ENCODE assay signal across 28 cellular contexts in genomic region chr4:124666496-124666895, GRCh38.
"Had no signal": no experiment of that assay in that cellular context is flagged by ENCODE, and none has a peak within 500 bp of the region (broad histone marks: within the 10 kb centered on the region; RNA-seq: fewer than 3 reads in every experiment).

No MANE protein-coding gene starts in this region.

- H3K36me3 Mint-ChIP-seq: activated naive CD8-positive, alpha-beta T cell had no signal

- H3K4me1 ChIP-seq: body of pancreas, colonic mucosa, esophagus squamous epithelium, gastroesophageal sphincter had no signal

- H3K4me3 ChIP-seq: body of pancreas, colonic mucosa, esophagus squamous epithelium, gastroesophageal sphincter had no signal

- H3K27me3 ChIP-seq: body of pancreas, colonic mucosa, esophagus squamous epithelium, gastroesophageal sphincter had no signal

- H3K9me3 ChIP-seq: body of pancreas, colonic mucosa, esophagus squamous epithelium, gastroesophageal sphincter had no signal

- DNase-seq: activated CD4-positive, alpha-beta T cell treated with anti-CD3 and anti-CD28 coated beads for 36 hours; activated CD4-positive, alpha-beta T cell treated with anti-CD3 and anti-CD28 coated beads, Interleukin-2, amount 10 ng/mL, durations not matched to agents 24 days and 14 days; activated CD4-positive, CD25-positive, alpha-beta regulatory T cell; activated CD4-positive, CD25-positive, alpha-beta regulatory T cell treated with anti-CD3 and anti-CD28 coated beads, Interleukin-2, amount 50 U/mL, for 72 hours; activated CD8-positive, alpha-beta memory T cell treated with anti-CD3 and anti-CD28 coated beads for 24 hours; activated CD8-positive, alpha-beta T cell treated with anti-CD3 and anti-CD28 coated beads for 36 hours; activated effector memory CD4-positive, alpha-beta T cell treated with Interleukin-2 at 50 U/mL for 16 hours; activated gamma-delta T cell treated with Interleukin-2 at 50 U/mL for 16 hours; activated naive CD4-positive, alpha-beta T cell treated with anti-CD3 and anti-CD28 coated beads, Interleukin-2, amount 50 U/mL, for 16 hours; activated naive CD4-positive, alpha-beta T cell treated with Interleukin-2 at 50 U/mL for 16 hours; activated T-cell treated with anti-CD3 and anti-CD28 coated beads, Interleukin-2, amount 50 U/mL, for 4 hours; amniotic stem cell; aorta; body of pancreas; caudate nucleus; colonic mucosa; effector CD8-positive, alpha-beta T cell; esophagus squamous epithelium; foreskin melanocyte; T-helper 1 cell; T-helper 17 cell; T1000; WERI-Rb-1 had no signal

- H3K27ac Mint-ChIP-seq: activated CD4-positive, alpha-beta T cell treated with anti-CD3 and anti-CD28 coated beads for 36 hours; activated CD4-positive, alpha-beta T cell treated with anti-CD3 and anti-CD28 coated beads, Interleukin-2, amount 10 ng/mL, durations not matched to agents 24 days and 14 days; activated CD8-positive, alpha-beta T cell treated with anti-CD3 and anti-CD28 coated beads for 36 hours; activated naive CD8-positive, alpha-beta T cell; activated T-helper 17 cell treated with anti-CD3 and anti-CD28 coated beads, Interleukin-2, amount 50 U/mL, for 72 hours; T-helper 17 cell; T-helper 2 cell treated with Interferon-gamma antibody and Interleukin-4, amounts not matched to agents 5 μg/mL and 100 μg/mL, for 36 hours had no signal

- H3K4me1 Mint-ChIP-seq: activated CD4-positive, alpha-beta T cell treated with anti-CD3 and anti-CD28 coated beads for 36 hours; activated CD4-positive, alpha-beta T cell treated with anti-CD3 and anti-CD28 coated beads, Interleukin-2, amount 10 ng/mL, durations not matched to agents 24 days and 14 days; activated T-helper 17 cell treated with anti-CD3 and anti-CD28 coated beads, Interleukin-2, amount 50 U/mL, for 72 hours; T-helper 17 cell had no signal

- H3K4me3 Mint-ChIP-seq: activated CD4-positive, alpha-beta T cell treated with anti-CD3 and anti-CD28 coated beads for 36 hours; activated CD4-positive, alpha-beta T cell treated with anti-CD3 and anti-CD28 coated beads, Interleukin-2, amount 10 ng/mL, durations not matched to agents 24 days and 14 days; activated CD8-positive, alpha-beta T cell treated with anti-CD3 and anti-CD28 coated beads for 36 hours; activated naive CD8-positive, alpha-beta T cell; activated T-cell treated with anti-CD3 and anti-CD28 coated beads, Interleukin-2, amount 50 U/mL, for 4 hours; activated T-helper 17 cell treated with anti-CD3 and anti-CD28 coated beads, Interleukin-2, amount 50 U/mL, for 72 hours; T-helper 17 cell; T-helper 2 cell treated with Interferon-gamma antibody and Interleukin-4, amounts not matched to agents 5 μg/mL and 100 μg/mL, for 36 hours had no signal

- ATAC-seq: activated CD4-positive, alpha-beta T cell treated with anti-CD3 and anti-CD28 coated beads for 36 hours; activated CD8-positive, alpha-beta T cell treated with anti-CD3 and anti-CD28 coated beads for 36 hours; activated T-cell treated with anti-CD3 and anti-CD28 coated beads, Interleukin-2, amount 50 U/mL, for 4 hours; activated T-helper 17 cell treated with anti-CD3 and anti-CD28 coated beads, Interleukin-2, amount 50 U/mL, for 72 hours; body of pancreas; gastroesophageal sphincter; T-helper 17 cell had no signal

- H3K27ac ChIP-seq: body of pancreas, colonic mucosa, epithelial cell of prostate, esophagus squamous epithelium, gastroesophageal sphincter, WERI-Rb-1 had no signal

- H3K9me3 Mint-ChIP-seq: activated CD4-positive, alpha-beta T cell treated with anti-CD3 and anti-CD28 coated beads, Interleukin-2, amount 10 ng/mL, durations not matched to agents 24 days and 14 days; activated CD8-positive, alpha-beta T cell treated with anti-CD3 and anti-CD28 coated beads for 36 hours; activated T-helper 17 cell treated with anti-CD3 and anti-CD28 coated beads, Interleukin-2, amount 50 U/mL, for 72 hours; T-helper 2 cell treated with Interferon-gamma antibody and Interleukin-4, amounts not matched to agents 5 μg/mL and 100 μg/mL, for 36 hours had no signal

- H3K27me3 Mint-ChIP-seq: activated CD4-positive, alpha-beta T cell treated with anti-CD3 and anti-CD28 coated beads for 36 hours; activated CD4-positive, alpha-beta T cell treated with anti-CD3 and anti-CD28 coated beads, Interleukin-2, amount 10 ng/mL, durations not matched to agents 24 days and 14 days; activated CD8-positive, alpha-beta T cell treated with anti-CD3 and anti-CD28 coated beads for 36 hours; activated naive CD8-positive, alpha-beta T cell; activated T-helper 17 cell treated with anti-CD3 and anti-CD28 coated beads, Interleukin-2, amount 50 U/mL, for 72 hours; T-helper 17 cell had no signal
